8 cellular contexts compared by ENCODE assay signal in the genomic region with DNA sequence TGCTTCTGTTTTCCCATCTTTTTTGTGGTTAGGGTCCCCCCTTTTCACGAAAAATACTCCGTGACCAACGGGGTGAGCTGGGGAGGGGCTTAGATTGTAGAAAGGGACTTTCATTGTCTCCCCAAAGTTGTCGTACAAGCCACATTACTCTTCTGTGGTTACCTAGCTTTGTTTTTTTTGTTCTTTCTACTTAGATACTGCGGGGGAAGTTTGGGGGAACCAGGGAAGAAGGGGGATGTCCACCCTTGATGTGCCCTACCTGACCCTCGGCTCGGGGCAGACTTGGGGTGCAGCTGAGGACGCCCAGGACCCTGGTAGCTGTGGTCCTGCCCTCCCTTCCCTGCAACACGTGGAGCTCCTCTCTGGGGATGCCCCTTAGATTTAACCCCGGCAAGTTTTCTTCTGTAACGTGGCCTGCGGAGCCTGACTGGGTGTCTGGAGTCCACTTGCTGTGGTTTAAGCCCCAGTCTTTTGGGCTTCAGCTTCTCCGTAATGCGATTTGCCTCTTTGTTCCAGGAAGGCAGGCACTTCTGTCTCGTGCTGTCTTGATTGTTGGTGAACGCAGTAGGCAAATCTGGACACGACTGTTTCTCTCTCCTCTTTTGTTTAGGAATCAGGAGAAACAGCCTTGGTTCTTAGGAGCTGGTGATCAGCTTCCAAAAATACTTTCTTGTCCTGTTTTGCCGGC. TPM values are rescaled to one million over a fixed set of nuclear protein-coding genes. Genes with fewer than 3 reads are reported as not detected.
DNase-seq lines count a peak whose midpoint lies in the region; ATAC-seq and TF ChIP-seq lines count a peak whose summit lies in the region.

No MANE protein-coding gene starts in this region.

- POLR2A ChIA-PET in activated naive CD8-positive, alpha-beta T cell treated with anti-CD3 and anti-CD28 coated beads, Interleukin-2, amount 10 ng/mL, durations not matched to agents 7 days and 5 days (lab: Charles Lee) = interaction anchor here (0.9 to 1.5 kb wide), 4 partner anchors 8 to 62 kb away, joined by 3 to 20 read pairs (median 10); a partner anchor contains a TSS

- peaks cover 19% of the 10 kb centered on the region for H3K36me3 Mint-ChIP-seq in activated naive CD8-positive, alpha-beta T cell treated with anti-CD3 and anti-CD28 coated beads, Interleukin-2, amount 10 ng/mL, durations not matched to agents 7 days and 5 days

- H3K4me1 Mint-ChIP-seq in activated naive CD8-positive, alpha-beta T cell treated with anti-CD3 and anti-CD28 coated beads, Interleukin-2, amount 10 ng/mL, durations not matched to agents 7 days and 5 days = peaks cover 36% of the 10 kb centered on the region

- peak overlapping the region; percentile 97 for H3K27ac Mint-ChIP-seq in activated naive CD8-positive, alpha-beta T cell treated with anti-CD3 and anti-CD28 coated beads, Interleukin-2, amount 10 ng/mL, durations not matched to agents 7 days and 5 days

- no peaks in the 10 kb centered on the region for H3K9me3 ChIP-seq in heart right ventricle

- H3K9ac ChIP-seq in rectal smooth muscle tissue (ENCODE audit: low read length) = peak overlapping the region; percentile 45

- WGBS in heart right ventricle, 2 donors = 3 to 4% methylated on average over 18 of the region's 18 CpGs

- H3K4me1 ChIP-seq in heart right ventricle (peaks cover 0 to 56% (median 32%) of the 10 kb centered on the region in 9 donors), rectal smooth muscle tissue (ENCODE audit: control insufficient read depth, insufficient read depth, low read length) (peaks cover 8% of the 10 kb centered on the region)

- H3K27ac ChIP-seq in heart right ventricle (peak overlapping the region; percentile 42 to 94 (median 83)), rectal smooth muscle tissue (ENCODE audit: low read depth, low read length) (peak overlapping the region; percentile 76)

- H3K36me3 ChIP-seq in H7 (replicated peaks; ENCODE audit: control insufficient read depth, insufficient read depth, low read length) (no peaks in the 10 kb centered on the region), heart right ventricle (no peaks in the 10 kb centered on the region), rectal smooth muscle tissue (ENCODE audit: control insufficient read depth, insufficient read depth, low read length) (no peaks in the 10 kb centered on the region)

- ATAC-seq in activated naive CD8-positive, alpha-beta T cell treated with anti-CD3 and anti-CD28 coated beads, Interleukin-2, amount 10 ng/mL, durations not matched to agents 7 days and 5 days (ENCODE audit: low read depth) = peak; percentile 41
- ATAC-seq in heart right ventricle = peak in 7 of 8 donors; percentile 23 to 44 (median 38)
- no peak for ATAC-seq in GM18858 (IDR thresholded peaks at IDR 0.05; ENCODE audit: unreplicated experiment)

- peak; percentile 39; the same call in 1 of the 2 replicates for TF ChIP-seq POLR2A in Raji (IDR thresholded peaks at IDR 0.05; ENCODE audit: insufficient read depth, low read depth, low read length)

- peak overlapping the region; percentile 88 for H3K4me3 Mint-ChIP-seq in activated naive CD8-positive, alpha-beta T cell treated with anti-CD3 and anti-CD28 coated beads, Interleukin-2, amount 10 ng/mL, durations not matched to agents 7 days and 5 days

- no peaks in the 10 kb centered on the region for H3K9me3 Mint-ChIP-seq in activated naive CD8-positive, alpha-beta T cell treated with anti-CD3 and anti-CD28 coated beads, Interleukin-2, amount 10 ng/mL, durations not matched to agents 7 days and 5 days

- no peak for TF ChIP-seq CTCF in heart right ventricle (IDR thresholded peaks at IDR 0.05)

- intact Hi-C loops in heart right ventricle (cut with DNase I) = loop anchor here in 8 of 10 donors (5.0 to 10.0 kb wide), 8 partner anchors 52 to 172 kb away; a partner anchor contains a TSS

- H3K27me3 ChIP-seq in H7 (ENCODE audit: control insufficient read depth, insufficient read depth, low read length) (no peaks in the 10 kb centered on the region), heart right ventricle (no peaks in the 10 kb centered on the region), rectal smooth muscle tissue (ENCODE audit: control insufficient read depth, insufficient read depth, low read length) (no peaks in the 10 kb centered on the region)

- H3K4me3 ChIP-seq in H7 (ENCODE audit: insufficient read depth, low read depth, low read length) = peak overlapping the region; percentile 78
- peak overlapping the region; percentile 61 to 94 (median 86) for H3K4me3 ChIP-seq in heart right ventricle
- H3K4me3 ChIP-seq in rectal smooth muscle tissue (ENCODE audit: low read length) = peak overlapping the region; percentile 81

- DNase-seq in AG08395 (ENCODE audit: low spot score) (peak; percentile 49), H7 (peak; percentile 59), heart right ventricle (no peak), SHP77 (lab: John Stamatoyannopoulos, UW) (no peak)
- peak; percentile 55 for DNase-seq in activated naive CD8-positive, alpha-beta T cell treated with anti-CD3 and anti-CD28 coated beads, Interleukin-2, amount 10 ng/mL, durations not matched to agents 7 days and 5 days

- no peaks in the 10 kb centered on the region for H3K27me3 Mint-ChIP-seq in activated naive CD8-positive, alpha-beta T cell treated with anti-CD3 and anti-CD28 coated beads, Interleukin-2, amount 10 ng/mL, durations not matched to agents 7 days and 5 days

RNA-seq across cellular contexts. Expression of a gene that starts 0.9 kb away (rescaled TPM):
- 22.0 and 29.5 TPM in 2 replicates for total RNA-seq in H7 (2014; rRNA removed; shearing (Covaris generic))
- total RNA-seq in activated naive CD8-positive, alpha-beta T cell treated with anti-CD3 and anti-CD28 coated beads, Interleukin-2, amount 10 ng/mL, durations not matched to agents 7 days and 5 days = 10 to 100 TPM; 55.2 to 62.5 TPM
- 10 to 100 TPM; 15.1 to 32.8 (median 22.0) TPM for total RNA-seq in heart right ventricle
- polyA plus RNA-seq in heart right ventricle = 10 to 100 TPM in 1 of 2 donors, 1 to 10 TPM in 1; 6.1 to 14.9 TPM

Comparison
In these comparisons a context has a peak if more than half of its experiments do, and no peak if none do; other contexts are left out.
1. DNase-seq: peak in AG08395 (single experiment), H7 (single experiment) and activated naive CD8-positive, alpha-beta T cell treated with anti-CD3 and anti-CD28 coated beads, Interleukin-2, amount 10 ng/mL, durations not matched to agents 7 days and 5 days (single experiment); none in heart right ventricle (0 of 2) and SHP77 (0 of 2).
2. Peak in every context shown above with its lines, with median percentiles within 50 percentile points of each other: H3K4me3 ChIP-seq.